8 cellular contexts compared by ENCODE assay signal in the genomic region with DNA sequence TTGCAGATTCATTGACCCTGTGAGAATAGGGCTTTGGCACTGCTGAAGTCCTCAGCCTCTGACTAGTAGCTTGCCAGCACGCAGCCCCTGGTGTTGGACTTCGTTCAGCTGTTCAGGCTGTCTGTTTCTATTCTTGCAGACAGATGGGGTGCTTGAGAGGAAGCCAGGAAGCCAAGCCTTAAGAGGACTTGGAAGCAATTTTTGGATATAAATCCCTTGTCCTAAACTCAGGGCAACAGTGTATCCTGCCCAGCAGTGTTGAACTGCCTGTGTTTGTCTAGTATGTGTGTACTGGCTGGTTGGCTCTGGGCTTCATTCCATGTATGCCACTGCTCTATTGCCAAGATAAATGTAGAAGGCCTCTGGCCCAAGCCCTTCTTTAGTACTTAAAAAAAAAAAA.
DNase-seq lines count a peak whose midpoint lies in the region; ATAC-seq, FAIRE-seq and TF ChIP-seq lines count a peak whose summit lies in the region.

No MANE protein-coding gene starts in this region.

- H3K36me3 ChIP-seq in K562 (ENCODE audit: control insufficient read depth, insufficient read depth, low read length) (no peaks in the 10 kb centered on the region), kidney (ENCODE audit: control insufficient read depth in 1 of 2, insufficient read depth in 2 of 2, low read length in 2 of 2) (no peaks in the 10 kb centered on the region)

- no peak for TF ChIP-seq EP300 in K562 (IDR thresholded peaks at IDR 0.05; ENCODE audit: low read length)

- BruUV-seq in K562 (replicated peaks; lab: Mats Ljungman, UMichigan), result no TSS peak

- H3K4me2 ChIP-seq in K562 (ENCODE audit: insufficient read depth, low read length), result no peak overlapping the region

- POLR2A ChIA-PET in K562 (lab: Yijun Ruan, JAX), result interaction anchor here (1.2 kb wide), 1 partner anchor 200 kb away, joined by 3 read pairs; no protein-coding TSS in a partner anchor

- TF ChIP-seq POLR2A in K562 (conservative IDR thresholded peaks at IDR 0.05), result no peak

- H3K4me1 ChIP-seq in K562 (replicated peaks in 1 of 2; ENCODE audit: control insufficient read depth in 2 of 2, insufficient read depth in 2 of 2, low read length in 2 of 2), result no peaks in the 10 kb centered on the region
- peaks cover 5 to 16% of the 10 kb centered on the region in 2 donors for H3K4me1 ChIP-seq in kidney (ENCODE audit: control insufficient read depth in 1 of 2, insufficient read depth in 1 of 2, low read depth in 1 of 2, low read length in 2 of 2)

- H4K20me1 ChIP-seq in K562 (replicated peaks; ENCODE audit: control insufficient read depth, insufficient read depth, low read length), result no peaks in the 10 kb centered on the region

- TF ChIP-seq CTCF in K562 (IDR thresholded peaks at IDR 0.05 in 2 of 3, conservative IDR thresholded peaks at IDR 0.05 in 1 of 3; ENCODE audit: insufficient read depth in 2 of 3, low read depth in 1 of 3, low read length in 3 of 3), result no peak
- peak; percentile 41 for TF ChIP-seq CTCF in kidney (IDR thresholded peaks at IDR 0.05; ENCODE audit: borderline replicate concordance, extremely low read depth, insufficient read depth)

- no peak for TF ChIP-seq RAD21 in K562 (CRISPR knock-in tag; conservative IDR thresholded peaks at IDR 0.05 in 1 of 2, IDR thresholded peaks at IDR 0.05 in 1 of 2)

- no peak for FAIRE-seq in K562 (lab: Jason Lieb, UNC)
- FAIRE-seq in kidney (lab: Jason Lieb, UNC), result no peak
- peak; percentile 56 for FAIRE-seq in urothelium cell line (lab: Jason Lieb, UNC)

- H3K9me1 ChIP-seq in K562 (ENCODE audit: control insufficient read depth, insufficient read depth, low read length), result no peaks in the 10 kb centered on the region

- no peak overlapping the region for H2AFZ ChIP-seq in K562 (ENCODE audit: low read depth, low read length)

- in situ Hi-C loops in K562 (cut with MboI), result no loop called here

- no peaks in the 10 kb centered on the region for H3K9me3 ChIP-seq in K562 (replicated peaks; ENCODE audit: control insufficient read depth, insufficient read depth, low read depth, low read length)
- H3K9me3 ChIP-seq in kidney (ENCODE audit: control insufficient read depth in 1 of 2, low read length in 2 of 2), result no peaks in the 10 kb centered on the region

- H3K9ac ChIP-seq in K562 (ENCODE audit: insufficient read depth in 1 of 2, low read depth in 2 of 2, low read length in 2 of 2) (no peak overlapping the region), kidney (ENCODE audit: low read length in 2 of 2) (no peak overlapping the region)

- WGBS in K562 (ENCODE audit: insufficient coverage, low coverage, missing lambda C conversion rate), result 16% methylated on average over 2 of the region's 2 CpGs

- CTCF ChIA-PET in K562 (lab: Yijun Ruan, JAX; ENCODE audit: low intra/inter-chr PET ratio), result no interaction called here

- H3K4me3 ChIP-seq in K562 (no peak overlapping the region), kidney (ENCODE audit: low read length in 2 of 2) (no peak overlapping the region)

- no peaks in the 10 kb centered on the region for H3K27me3 ChIP-seq in K562 (ENCODE audit: control insufficient read depth in 2 of 2, insufficient read depth in 2 of 2, low read length in 2 of 2)

- H3K27ac ChIP-seq in K562 (ENCODE audit: extremely low read depth, low read depth, low read length) (no peak overlapping the region), kidney (ENCODE audit: low read depth in 2 of 2, low read length in 2 of 2) (no peak overlapping the region)

- no peaks in the 10 kb centered on the region for H3K79me2 ChIP-seq in K562 (ENCODE audit: control insufficient read depth, insufficient read depth, low read length)

- ATAC-seq in K562 (peak; percentile 65; the same call in 2 of the 3 replicates), GM21529 (IDR thresholded peaks at IDR 0.05; ENCODE audit: unreplicated experiment) (no peak)

- intact Hi-C loops in K562 (cut with micrococcal nuclease) (no loop called here), kidney (cut with DNase I) (no loop called here)

- DNase-seq in SKM-1 treated with dmso at 0.1 percent for 144 hours (lab: John Stamatoyannopoulos, UW; ENCODE audit: unreplicated experiment), result peak; percentile 27
- no peak for DNase-seq in SKM-1 (lab: John Stamatoyannopoulos, UW; ENCODE audit: unreplicated experiment)
- DNase-seq in K562 (ENCODE audit: extremely low read depth in 1 of 4, low spot score in 3 of 4), result peak in 1 of 4 experiments; percentile 18
- DNase-seq in kidney, result peak; percentile 75
- DNase-seq in urothelium cell line (ENCODE audit: low spot score), result no peak
- no peak for DNase-seq in NCI-H1417 treated with DMSO at 0.1 percent for 48 hours (lab: John Stamatoyannopoulos, UW)
- DNase-seq in HPDE6-E6E7 (ENCODE audit: extremely low spot score), result no peak

TF ChIP-seq in K562, 482 proteins besides CTCF, POLR2A, EP300 and RAD21 (continues in another document):
- TF ChIP-seq PHF8 (IDR thresholded peaks at IDR 0.05; ENCODE audit: borderline replicate concordance, low read length), result no peak
- TF ChIP-seq, protein P1, sequence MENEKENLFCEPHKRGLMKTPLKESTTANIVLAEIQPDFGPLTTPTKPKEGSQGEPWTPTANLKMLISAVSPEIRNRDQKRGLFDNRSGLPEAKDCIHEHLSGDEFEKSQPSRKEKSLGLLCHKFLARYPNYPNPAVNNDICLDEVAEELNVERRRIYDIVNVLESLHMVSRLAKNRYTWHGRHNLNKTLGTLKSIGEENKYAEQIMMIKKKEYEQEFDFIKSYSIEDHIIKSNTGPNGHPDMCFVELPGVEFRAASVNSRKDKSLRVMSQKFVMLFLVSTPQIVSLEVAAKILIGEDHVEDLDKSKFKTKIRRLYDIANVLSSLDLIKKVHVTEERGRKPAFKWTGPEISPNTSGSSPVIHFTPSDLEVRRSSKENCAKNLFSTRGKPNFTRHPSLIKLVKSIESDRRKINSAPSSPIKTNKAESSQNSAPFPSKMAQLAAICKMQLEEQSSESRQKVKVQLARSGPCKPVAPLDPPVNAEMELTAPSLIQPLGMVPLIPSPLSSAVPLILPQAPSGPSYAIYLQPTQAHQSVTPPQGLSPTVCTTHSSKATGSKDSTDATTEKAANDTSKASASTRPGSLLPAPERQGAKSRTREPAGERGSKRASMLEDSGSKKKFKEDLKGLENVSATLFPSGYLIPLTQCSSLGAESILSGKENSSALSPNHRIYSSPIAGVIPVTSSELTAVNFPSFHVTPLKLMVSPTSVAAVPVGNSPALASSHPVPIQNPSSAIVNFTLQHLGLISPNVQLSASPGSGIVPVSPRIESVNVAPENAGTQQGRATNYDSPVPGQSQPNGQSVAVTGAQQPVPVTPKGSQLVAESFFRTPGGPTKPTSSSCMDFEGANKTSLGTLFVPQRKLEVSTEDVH (IDR thresholded peaks at IDR 0.05; ENCODE audit: low read depth, partially characterized antibody), result no peak
- TF ChIP-seq ARID1B (IDR thresholded peaks at IDR 0.05), result no peak
- TF ChIP-seq THAP12 (CRISPR knock-in tag; IDR thresholded peaks at IDR 0.05), result no peak
- no peak for TF ChIP-seq ATF2 (CRISPR knock-in tag; IDR thresholded peaks at IDR 0.05)
- TF ChIP-seq RBM17 (IDR thresholded peaks at IDR 0.05; ENCODE audit: borderline replicate concordance, low read depth, low read length), result no peak
- no peak for TF ChIP-seq BCOR (IDR thresholded peaks at IDR 0.05)
- no peak for TF ChIP-seq HEY1 (CRISPR knock-in tag; IDR thresholded peaks at IDR 0.05; ENCODE audit: borderline replicate concordance)
- TF ChIP-seq FOXP1 (CRISPR knock-in tag; IDR thresholded peaks at IDR 0.05), result no peak
- no peak for TF ChIP-seq EZH2 (IDR thresholded peaks at IDR 0.05; ENCODE audit: borderline replicate concordance, low read depth, low read length)

Comparison
In these comparisons a context has a peak if more than half of its experiments do, and no peak if none do; other contexts are left out.
1. DNase-seq: peak in SKM-1 treated with dmso at 0.1 percent for 144 hours (single experiment) and kidney (single experiment); none in SKM-1 (single experiment), urothelium cell line (single experiment), NCI-H1417 treated with DMSO at 0.1 percent for 48 hours (single experiment) and HPDE6-E6E7 (single experiment).